In the genomic region with DNA sequence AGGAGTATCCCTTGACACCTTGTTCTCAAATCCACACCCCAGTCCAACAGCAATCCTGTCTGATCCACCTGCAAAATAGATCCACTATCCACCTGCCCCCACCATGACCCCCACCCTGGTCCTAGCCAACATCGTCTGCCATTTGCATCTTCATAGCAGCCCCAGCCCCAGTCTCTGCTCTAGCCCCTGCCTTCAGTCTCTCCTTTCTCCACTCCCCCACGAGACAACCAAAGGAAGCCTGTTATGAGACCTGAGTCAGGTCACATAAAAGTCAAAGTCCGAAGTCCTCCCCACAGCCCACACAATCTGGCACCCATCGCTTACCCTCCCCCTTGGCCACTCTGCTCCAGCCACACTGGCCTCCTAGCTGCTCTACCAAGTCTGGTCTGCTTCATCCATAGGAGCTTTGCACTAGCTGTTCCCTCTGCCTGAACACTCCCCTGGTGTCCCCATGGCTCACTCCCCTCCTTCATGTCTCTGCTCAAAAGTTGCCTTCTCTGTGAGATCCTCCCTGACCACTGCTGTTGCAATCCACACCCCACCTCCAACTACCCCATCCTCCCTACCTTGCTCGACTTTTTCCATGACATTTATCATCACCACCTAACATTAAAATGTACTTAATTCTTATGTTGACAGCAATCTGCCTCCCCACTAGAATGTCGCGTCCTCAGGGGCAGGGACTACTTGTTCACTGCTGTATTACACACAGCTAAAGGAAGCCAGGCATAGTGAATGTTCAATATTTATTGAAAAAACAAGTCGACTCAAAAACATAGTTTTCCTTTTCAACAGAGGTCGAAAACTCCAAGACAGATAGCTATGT, we compare ENCODE assay signal across 1 cellular context.
A peak's percentile ranks its signal among the peaks of the same experiment; 100 is the strongest.
TF ChIP-seq lines count a peak whose summit lies in the region.

No MANE protein-coding gene starts in this region.

TF ChIP-seq in HepG2, 621 proteins besides CTCF, POLR2A, EP300 and RAD21 (continued from another document and continues in another):
- TF ChIP-seq, protein P1, sequence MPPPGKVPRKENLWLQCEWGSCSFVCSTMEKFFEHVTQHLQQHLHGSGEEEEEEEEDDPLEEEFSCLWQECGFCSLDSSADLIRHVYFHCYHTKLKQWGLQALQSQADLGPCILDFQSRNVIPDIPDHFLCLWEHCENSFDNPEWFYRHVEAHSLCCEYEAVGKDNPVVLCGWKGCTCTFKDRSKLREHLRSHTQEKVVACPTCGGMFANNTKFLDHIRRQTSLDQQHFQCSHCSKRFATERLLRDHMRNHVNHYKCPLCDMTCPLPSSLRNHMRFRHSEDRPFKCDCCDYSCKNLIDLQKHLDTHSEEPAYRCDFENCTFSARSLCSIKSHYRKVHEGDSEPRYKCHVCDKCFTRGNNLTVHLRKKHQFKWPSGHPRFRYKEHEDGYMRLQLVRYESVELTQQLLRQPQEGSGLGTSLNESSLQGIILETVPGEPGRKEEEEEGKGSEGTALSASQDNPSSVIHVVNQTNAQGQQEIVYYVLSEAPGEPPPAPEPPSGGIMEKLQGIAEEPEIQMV (CRISPR knock-in tag; IDR thresholded peaks at IDR 0.05; ENCODE audit: low read depth), result no peak
- no peak for TF ChIP-seq DPF2 (CRISPR knock-in tag; IDR thresholded peaks at IDR 0.05; ENCODE audit: borderline replicate concordance, low read depth)
- no peak for TF ChIP-seq DMTF1 (CRISPR knock-in tag; IDR thresholded peaks at IDR 0.05)
- TF ChIP-seq ZNF20 (CRISPR knock-in tag; IDR thresholded peaks at IDR 0.05), result no peak
- TF ChIP-seq, protein P2, sequence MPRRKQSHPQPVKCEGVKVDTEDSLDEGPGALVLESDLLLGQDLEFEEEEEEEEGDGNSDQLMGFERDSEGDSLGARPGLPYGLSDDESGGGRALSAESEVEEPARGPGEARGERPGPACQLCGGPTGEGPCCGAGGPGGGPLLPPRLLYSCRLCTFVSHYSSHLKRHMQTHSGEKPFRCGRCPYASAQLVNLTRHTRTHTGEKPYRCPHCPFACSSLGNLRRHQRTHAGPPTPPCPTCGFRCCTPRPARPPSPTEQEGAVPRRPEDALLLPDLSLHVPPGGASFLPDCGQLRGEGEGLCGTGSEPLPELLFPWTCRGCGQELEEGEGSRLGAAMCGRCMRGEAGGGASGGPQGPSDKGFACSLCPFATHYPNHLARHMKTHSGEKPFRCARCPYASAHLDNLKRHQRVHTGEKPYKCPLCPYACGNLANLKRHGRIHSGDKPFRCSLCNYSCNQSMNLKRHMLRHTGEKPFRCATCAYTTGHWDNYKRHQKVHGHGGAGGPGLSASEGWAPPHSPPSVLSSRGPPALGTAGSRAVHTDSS (CRISPR knock-in tag; conservative IDR thresholded peaks at IDR 0.05), result no peak
- TF ChIP-seq, protein P3, sequence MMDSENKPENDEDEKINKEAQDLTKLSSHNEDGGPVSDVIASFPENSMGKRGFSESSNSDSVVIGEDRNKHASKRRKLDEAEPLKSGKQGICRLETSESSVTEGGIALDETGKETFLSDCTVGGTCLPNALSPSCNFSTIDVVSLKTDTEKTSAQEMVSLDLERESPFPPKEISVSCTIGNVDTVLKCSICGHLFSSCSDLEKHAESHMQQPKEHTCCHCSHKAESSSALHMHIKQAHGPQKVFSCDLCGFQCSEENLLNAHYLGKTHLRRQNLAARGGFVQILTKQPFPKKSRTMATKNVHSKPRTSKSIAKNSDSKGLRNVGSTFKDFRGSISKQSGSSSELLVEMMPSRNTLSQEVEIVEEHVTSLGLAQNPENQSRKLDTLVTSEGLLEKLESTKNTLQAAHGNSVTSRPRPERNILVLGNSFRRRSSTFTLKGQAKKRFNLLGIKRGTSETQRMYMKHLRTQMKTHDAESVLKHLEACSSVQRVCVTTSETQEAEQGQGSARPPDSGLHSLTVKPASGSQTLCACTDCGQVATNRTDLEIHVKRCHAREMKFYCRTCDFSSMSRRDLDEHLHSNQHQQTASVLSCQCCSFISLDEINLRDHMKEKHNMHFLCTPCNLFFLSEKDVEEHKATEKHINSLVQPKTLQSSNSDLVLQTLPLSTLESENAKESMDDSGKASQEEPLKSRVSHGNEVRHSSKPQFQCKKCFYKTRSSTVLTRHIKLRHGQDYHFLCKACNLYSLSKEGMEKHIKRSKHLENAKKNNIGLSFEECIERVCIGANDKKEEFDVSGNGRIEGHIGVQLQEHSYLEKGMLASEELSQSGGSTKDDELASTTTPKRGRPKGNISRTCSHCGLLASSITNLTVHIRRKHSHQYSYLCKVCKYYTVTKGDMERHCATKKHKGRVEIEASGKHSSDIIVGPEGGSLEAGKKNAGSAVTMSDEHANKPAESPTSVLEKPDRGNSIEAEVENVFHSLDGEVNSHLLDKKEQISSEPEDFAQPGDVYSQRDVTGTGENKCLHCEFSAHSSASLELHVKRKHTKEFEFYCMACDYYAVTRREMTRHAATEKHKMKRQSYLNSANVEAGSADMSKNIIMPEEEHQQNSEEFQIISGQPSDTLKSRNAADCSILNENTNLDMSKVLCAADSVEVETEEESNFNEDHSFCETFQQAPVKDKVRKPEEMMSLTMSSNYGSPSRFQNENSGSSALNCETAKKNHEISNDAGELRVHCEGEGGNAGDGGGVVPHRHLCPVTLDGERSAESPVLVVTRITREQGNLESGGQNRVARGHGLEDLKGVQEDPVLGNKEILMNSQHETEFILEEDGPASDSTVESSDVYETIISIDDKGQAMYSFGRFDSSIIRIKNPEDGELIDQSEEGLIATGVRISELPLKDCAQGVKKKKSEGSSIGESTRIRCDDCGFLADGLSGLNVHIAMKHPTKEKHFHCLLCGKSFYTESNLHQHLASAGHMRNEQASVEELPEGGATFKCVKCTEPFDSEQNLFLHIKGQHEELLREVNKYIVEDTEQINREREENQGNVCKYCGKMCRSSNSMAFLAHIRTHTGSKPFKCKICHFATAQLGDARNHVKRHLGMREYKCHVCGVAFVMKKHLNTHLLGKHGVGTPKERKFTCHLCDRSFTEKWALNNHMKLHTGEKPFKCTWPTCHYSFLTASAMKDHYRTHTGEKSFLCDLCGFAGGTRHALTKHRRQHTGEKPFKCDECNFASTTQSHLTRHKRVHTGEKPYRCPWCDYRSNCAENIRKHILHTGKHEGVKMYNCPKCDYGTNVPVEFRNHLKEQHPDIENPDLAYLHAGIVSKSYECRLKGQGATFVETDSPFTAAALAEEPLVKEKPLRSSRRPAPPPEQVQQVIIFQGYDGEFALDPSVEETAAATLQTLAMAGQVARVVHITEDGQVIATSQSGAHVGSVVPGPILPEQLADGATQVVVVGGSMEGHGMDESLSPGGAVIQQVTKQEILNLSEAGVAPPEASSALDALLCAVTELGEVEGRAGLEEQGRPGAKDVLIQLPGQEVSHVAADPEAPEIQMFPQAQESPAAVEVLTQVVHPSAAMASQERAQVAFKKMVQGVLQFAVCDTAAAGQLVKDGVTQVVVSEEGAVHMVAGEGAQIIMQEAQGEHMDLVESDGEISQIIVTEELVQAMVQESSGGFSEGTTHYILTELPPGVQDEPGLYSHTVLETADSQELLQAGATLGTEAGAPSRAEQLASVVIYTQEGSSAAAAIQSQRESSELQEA (CRISPR knock-in tag; IDR thresholded peaks at IDR 0.05; ENCODE audit: not compliant biosample characterization), result no peak
- TF ChIP-seq, protein P4, sequence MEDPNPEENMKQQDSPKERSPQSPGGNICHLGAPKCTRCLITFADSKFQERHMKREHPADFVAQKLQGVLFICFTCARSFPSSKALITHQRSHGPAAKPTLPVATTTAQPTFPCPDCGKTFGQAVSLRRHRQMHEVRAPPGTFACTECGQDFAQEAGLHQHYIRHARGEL (CRISPR knock-in tag; IDR thresholded peaks at IDR 0.05), result no peak
- peak; percentile 40; the same call in 1 of the 2 replicates for TF ChIP-seq CEBPG (CRISPR knock-in tag; IDR thresholded peaks at IDR 0.05)
- no peak for TF ChIP-seq SSRP1 (CRISPR knock-in tag; IDR thresholded peaks at IDR 0.05)
- TF ChIP-seq ZNF460 (CRISPR knock-in tag; IDR thresholded peaks at IDR 0.05; ENCODE audit: borderline replicate concordance), result no peak
- TF ChIP-seq, protein P5, sequence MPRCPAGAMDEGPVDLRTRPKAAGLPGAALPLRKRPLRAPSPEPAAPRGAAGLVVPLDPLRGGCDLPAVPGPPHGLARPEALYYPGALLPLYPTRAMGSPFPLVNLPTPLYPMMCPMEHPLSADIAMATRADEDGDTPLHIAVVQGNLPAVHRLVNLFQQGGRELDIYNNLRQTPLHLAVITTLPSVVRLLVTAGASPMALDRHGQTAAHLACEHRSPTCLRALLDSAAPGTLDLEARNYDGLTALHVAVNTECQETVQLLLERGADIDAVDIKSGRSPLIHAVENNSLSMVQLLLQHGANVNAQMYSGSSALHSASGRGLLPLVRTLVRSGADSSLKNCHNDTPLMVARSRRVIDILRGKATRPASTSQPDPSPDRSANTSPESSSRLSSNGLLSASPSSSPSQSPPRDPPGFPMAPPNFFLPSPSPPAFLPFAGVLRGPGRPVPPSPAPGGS (CRISPR knock-in tag; IDR thresholded peaks at IDR 0.05), result no peak
- TF ChIP-seq PAX8 (CRISPR knock-in tag; IDR thresholded peaks at IDR 0.05; ENCODE audit: borderline replicate concordance), result no peak
- TF ChIP-seq, protein P6, sequence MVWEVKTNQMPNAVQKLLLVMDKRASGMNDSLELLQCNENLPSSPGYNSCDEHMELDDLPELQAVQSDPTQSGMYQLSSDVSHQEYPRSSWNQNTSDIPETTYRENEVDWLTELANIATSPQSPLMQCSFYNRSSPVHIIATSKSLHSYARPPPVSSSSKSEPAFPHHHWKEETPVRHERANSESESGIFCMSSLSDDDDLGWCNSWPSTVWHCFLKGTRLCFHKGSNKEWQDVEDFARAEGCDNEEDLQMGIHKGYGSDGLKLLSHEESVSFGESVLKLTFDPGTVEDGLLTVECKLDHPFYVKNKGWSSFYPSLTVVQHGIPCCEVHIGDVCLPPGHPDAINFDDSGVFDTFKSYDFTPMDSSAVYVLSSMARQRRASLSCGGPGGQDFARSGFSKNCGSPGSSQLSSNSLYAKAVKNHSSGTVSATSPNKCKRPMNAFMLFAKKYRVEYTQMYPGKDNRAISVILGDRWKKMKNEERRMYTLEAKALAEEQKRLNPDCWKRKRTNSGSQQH (CRISPR knock-in tag; IDR thresholded peaks at IDR 0.05; ENCODE audit: low read depth), result peak; percentile 74; the same call in 1 of the 2 replicates
- no peak for TF ChIP-seq ZFAT (CRISPR knock-in tag; conservative IDR thresholded peaks at IDR 0.05)
- TF ChIP-seq ZFP36L1 (CRISPR knock-in tag; IDR thresholded peaks at IDR 0.05), result no peak
- no peak for TF ChIP-seq RBFOX2 (IDR thresholded peaks at IDR 0.05; ENCODE audit: low read depth, low read length)
- no peak for TF ChIP-seq ZNF605 (CRISPR knock-in tag; IDR thresholded peaks at IDR 0.05)
- no peak for TF ChIP-seq ZNF674 (CRISPR knock-in tag; IDR thresholded peaks at IDR 0.05; ENCODE audit: low read depth)
- TF ChIP-seq, protein P7, sequence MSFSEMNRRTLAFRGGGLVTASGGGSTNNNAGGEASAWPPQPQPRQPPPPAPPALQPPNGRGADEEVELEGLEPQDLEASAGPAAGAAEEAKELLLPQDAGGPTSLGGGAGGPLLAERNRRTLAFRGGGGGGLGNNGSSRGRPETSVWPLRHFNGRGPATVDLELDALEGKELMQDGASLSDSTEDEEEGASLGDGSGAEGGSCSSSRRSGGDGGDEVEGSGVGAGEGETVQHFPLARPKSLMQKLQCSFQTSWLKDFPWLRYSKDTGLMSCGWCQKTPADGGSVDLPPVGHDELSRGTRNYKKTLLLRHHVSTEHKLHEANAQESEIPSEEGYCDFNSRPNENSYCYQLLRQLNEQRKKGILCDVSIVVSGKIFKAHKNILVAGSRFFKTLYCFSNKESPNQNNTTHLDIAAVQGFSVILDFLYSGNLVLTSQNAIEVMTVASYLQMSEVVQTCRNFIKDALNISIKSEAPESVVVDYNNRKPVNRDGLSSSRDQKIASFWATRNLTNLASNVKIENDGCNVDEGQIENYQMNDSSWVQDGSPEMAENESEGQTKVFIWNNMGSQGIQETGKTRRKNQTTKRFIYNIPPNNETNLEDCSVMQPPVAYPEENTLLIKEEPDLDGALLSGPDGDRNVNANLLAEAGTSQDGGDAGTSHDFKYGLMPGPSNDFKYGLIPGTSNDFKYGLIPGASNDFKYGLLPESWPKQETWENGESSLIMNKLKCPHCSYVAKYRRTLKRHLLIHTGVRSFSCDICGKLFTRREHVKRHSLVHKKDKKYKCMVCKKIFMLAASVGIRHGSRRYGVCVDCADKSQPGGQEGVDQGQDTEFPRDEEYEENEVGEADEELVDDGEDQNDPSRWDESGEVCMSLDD (CRISPR knock-in tag; IDR thresholded peaks at IDR 0.05; ENCODE audit: borderline replicate concordance), result no peak
- TF ChIP-seq CBX5 (CRISPR knock-in tag; IDR thresholded peaks at IDR 0.05; ENCODE audit: borderline replicate concordance), result no peak
- TF ChIP-seq, protein P8, sequence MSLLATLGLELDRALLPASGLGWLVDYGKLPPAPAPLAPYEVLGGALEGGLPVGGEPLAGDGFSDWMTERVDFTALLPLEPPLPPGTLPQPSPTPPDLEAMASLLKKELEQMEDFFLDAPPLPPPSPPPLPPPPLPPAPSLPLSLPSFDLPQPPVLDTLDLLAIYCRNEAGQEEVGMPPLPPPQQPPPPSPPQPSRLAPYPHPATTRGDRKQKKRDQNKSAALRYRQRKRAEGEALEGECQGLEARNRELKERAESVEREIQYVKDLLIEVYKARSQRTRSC (CRISPR knock-in tag; IDR thresholded peaks at IDR 0.05; ENCODE audit: low read depth), result no peak
- TF ChIP-seq ESRRA (CRISPR knock-in tag; IDR thresholded peaks at IDR 0.05; ENCODE audit: low read depth), result peak; percentile 70
- no peak for TF ChIP-seq ZSCAN31 (CRISPR knock-in tag; IDR thresholded peaks at IDR 0.05; ENCODE audit: low read depth)
- TF ChIP-seq, protein P9, sequence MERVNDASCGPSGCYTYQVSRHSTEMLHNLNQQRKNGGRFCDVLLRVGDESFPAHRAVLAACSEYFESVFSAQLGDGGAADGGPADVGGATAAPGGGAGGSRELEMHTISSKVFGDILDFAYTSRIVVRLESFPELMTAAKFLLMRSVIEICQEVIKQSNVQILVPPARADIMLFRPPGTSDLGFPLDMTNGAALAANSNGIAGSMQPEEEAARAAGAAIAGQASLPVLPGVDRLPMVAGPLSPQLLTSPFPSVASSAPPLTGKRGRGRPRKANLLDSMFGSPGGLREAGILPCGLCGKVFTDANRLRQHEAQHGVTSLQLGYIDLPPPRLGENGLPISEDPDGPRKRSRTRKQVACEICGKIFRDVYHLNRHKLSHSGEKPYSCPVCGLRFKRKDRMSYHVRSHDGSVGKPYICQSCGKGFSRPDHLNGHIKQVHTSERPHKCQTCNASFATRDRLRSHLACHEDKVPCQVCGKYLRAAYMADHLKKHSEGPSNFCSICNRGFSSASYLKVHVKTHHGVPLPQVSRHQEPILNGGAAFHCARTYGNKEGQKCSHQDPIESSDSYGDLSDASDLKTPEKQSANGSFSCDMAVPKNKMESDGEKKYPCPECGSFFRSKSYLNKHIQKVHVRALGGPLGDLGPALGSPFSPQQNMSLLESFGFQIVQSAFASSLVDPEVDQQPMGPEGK (CRISPR knock-in tag; IDR thresholded peaks at IDR 0.05), result peak; percentile 68; the same call in 1 of the 2 replicates
